ENCODE assay signal across 8 cellular contexts in the genomic region with DNA sequence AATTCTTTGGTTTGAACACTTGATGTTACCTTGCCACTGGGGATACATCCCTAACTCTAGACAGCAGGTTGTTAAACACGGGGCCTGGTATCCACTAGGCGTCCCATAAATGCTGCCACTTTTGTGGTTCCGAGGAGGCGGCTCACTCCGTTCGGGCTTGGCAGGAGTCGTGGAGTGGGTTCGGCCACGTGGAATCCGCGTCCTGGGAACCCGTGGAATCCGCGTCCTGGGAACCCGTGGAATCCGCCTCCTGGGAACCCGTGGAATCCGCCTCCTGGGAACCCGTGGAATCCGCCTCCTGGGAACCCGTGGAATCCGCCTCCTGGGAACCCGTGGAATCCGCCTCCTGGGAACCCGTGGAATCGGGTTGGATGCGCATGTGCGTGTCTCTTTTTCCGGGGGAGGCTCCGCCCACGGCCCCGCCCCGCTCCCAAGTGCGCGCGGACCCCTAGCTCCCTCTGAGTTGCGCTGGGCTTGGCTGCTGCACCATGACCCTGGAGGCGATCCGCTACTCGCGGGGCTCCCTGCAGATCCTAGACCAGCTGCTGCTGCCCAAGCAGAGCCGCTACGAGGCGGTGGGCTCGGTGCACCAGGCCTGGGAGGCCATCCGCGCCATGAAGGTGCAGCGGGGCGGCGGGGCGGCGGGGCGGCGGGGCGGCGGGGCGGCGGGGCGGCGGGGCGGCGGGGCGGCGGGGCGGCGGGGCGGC. TPM values are rescaled to one million over a fixed set of nuclear protein-coding genes. Genes with fewer than 3 reads are reported as not detected.
DNase-seq lines count a peak whose midpoint lies in the region; TF ChIP-seq lines count a peak whose summit lies in the region.

A gene (plus strand): TSS at position 422 of the 707 bp plus-strand sequence. CDS start 67 bp downstream, at position 489.

- H3K9me2 ChIP-seq in SK-N-SH: no peaks in the 10 kb centered on the region

- WGBS in SK-N-SH (ENCODE audit: low lambda C conversion rate): 12% methylated on average over 6 of the region's 67 CpGs
- 21 to 42% methylated on average over 11 to 22 of the region's 67 CpGs for WGBS in tibial nerve, 2 donors

- POLR2A ChIA-PET in SK-N-SH (lab: Yijun Ruan, JAX): interaction anchor here (0.6 to 1.6 kb wide), 7 partner anchors 10 to 316 kb away, joined by 3 to 23 read pairs (median 4); a partner anchor contains a TSS

- no peak for TF ChIP-seq CTCF in LNCaP clone FGC (IDR thresholded peaks at IDR 0.05; ENCODE audit: control insufficient read depth, extremely low read depth, insufficient read depth)
- no peak; the same call in 1 of the 2 replicates for TF ChIP-seq CTCF in SK-N-SH (IDR thresholded peaks at IDR 0.05)
- TF ChIP-seq CTCF in glutamatergic neuron (IDR thresholded peaks at IDR 0.05; ENCODE audit: partially characterized antibody, unreplicated experiment): no peak
- no peak for TF ChIP-seq CTCF in osteoblast (IDR thresholded peaks at IDR 0.05; ENCODE audit: extremely low read depth, low read depth, low read length)
- no peak for TF ChIP-seq CTCF in tibial nerve (IDR thresholded peaks at IDR 0.05)

- CTCF ChIA-PET in SK-N-SH (lab: Yijun Ruan, JAX): interaction anchor here (2.6 kb wide), 1 partner anchor 98 kb away, joined by 11 read pairs; no protein-coding TSS in a partner anchor

- no peaks in the 10 kb centered on the region for H3K27me3 Mint-ChIP-seq in activated naive CD8-positive, alpha-beta T cell
- H3K27me3 Mint-ChIP-seq in glutamatergic neuron (ENCODE audit: unreplicated experiment): peaks cover 7% of the 10 kb centered on the region

- H3K27ac Mint-ChIP-seq in activated naive CD8-positive, alpha-beta T cell: peak within 1 kb of the TSS; percentile 66
- H3K27ac Mint-ChIP-seq in glutamatergic neuron (ENCODE audit: unreplicated experiment): peak within 1 kb of the TSS; percentile 70

- H3K27me3 ChIP-seq in SK-N-SH (ENCODE audit: insufficient read depth) (no peaks in the 10 kb centered on the region), osteoblast (ENCODE audit: insufficient read depth, low read length) (no peaks in the 10 kb centered on the region), tibial nerve (no peaks in the 10 kb centered on the region)

- H4K20me1 ChIP-seq in SK-N-SH (ENCODE audit: insufficient read depth): no peaks in the 10 kb centered on the region
- H4K20me1 ChIP-seq in osteoblast (ENCODE audit: insufficient read depth, low read length): peaks cover 12% of the 10 kb centered on the region

- H3K4me2 ChIP-seq in SK-N-SH (peak within 1 kb of the TSS; percentile 71), osteoblast (ENCODE audit: insufficient read depth, low read length) (peak within 1 kb of the TSS; percentile 88)

- H2AFZ ChIP-seq in SK-N-SH (ENCODE audit: low read depth): peak within 1 kb of the TSS; percentile 56; the same call in 1 of the 2 replicates
- peak within 1 kb of the TSS; percentile 59 for H2AFZ ChIP-seq in osteoblast (ENCODE audit: low read length)

- DNase-seq in NCI-H187 (lab: John Stamatoyannopoulos, UW): peak; percentile 1 to 46
- no peak for DNase-seq in NCI-H187 treated with DMSO at 0.1 percent for 48 hours (lab: John Stamatoyannopoulos, UW)
- DNase-seq in LNCaP clone FGC (ENCODE audit: low read depth): no peak
- peak; percentile 97 for DNase-seq in SK-N-SH
- DNase-seq in glutamatergic neuron: peak; percentile 81
- DNase-seq in osteoblast (ENCODE audit: insufficient read length, low spot score, missing footprints): peak; percentile 99
- peak; percentile 60 to 64 for DNase-seq in tibial nerve (ENCODE audit: low spot score in 2 of 2)

- peak within 1 kb of the TSS; percentile 68 for H3K4me3 ChIP-seq in LNCaP clone FGC (ENCODE audit: low read depth, low read length)
- H3K4me3 ChIP-seq in SK-N-SH (ENCODE audit: low read depth in 2 of 2, low read length in 1 of 2): peak within 1 kb of the TSS; percentile 63 to 69
- H3K4me3 ChIP-seq in osteoblast (ENCODE audit: insufficient read depth, low read length): peak within 1 kb of the TSS; percentile 85
- H3K4me3 ChIP-seq in tibial nerve: peak within 1 kb of the TSS; percentile 60 to 90 (median 75)

- no peaks in the 10 kb centered on the region for H3K9me3 ChIP-seq in SK-N-SH
- no peaks in the 10 kb centered on the region for H3K9me3 ChIP-seq in osteoblast (ENCODE audit: low read depth, low read length)
- no peaks in the 10 kb centered on the region for H3K9me3 ChIP-seq in tibial nerve

- H3K79me2 ChIP-seq in SK-N-SH (ENCODE audit: insufficient read depth): peaks cover 36% of the 10 kb centered on the region; the same call in 1 of the 2 replicates
- peaks cover 30% of the 10 kb centered on the region for H3K79me2 ChIP-seq in osteoblast (ENCODE audit: insufficient read depth, low read length)

- H3K36me3 ChIP-seq in SK-N-SH (replicated peaks in 1 of 2; ENCODE audit: control insufficient read depth in 1 of 2, insufficient read depth in 2 of 2, low read length in 1 of 2): peaks cover 14 to 17% of the 10 kb centered on the region in 2 experiments
- H3K36me3 ChIP-seq in osteoblast (ENCODE audit: insufficient read depth, low read length): peaks cover 41% of the 10 kb centered on the region
- peaks cover 5 to 63% (median 30%) of the 10 kb centered on the region in 3 donors for H3K36me3 ChIP-seq in tibial nerve

- H3K9me3 Mint-ChIP-seq in activated naive CD8-positive, alpha-beta T cell (ENCODE audit: low read depth): no peaks in the 10 kb centered on the region
- H3K9me3 Mint-ChIP-seq in glutamatergic neuron (ENCODE audit: unreplicated experiment): peaks cover 2% of the 10 kb centered on the region

- TF ChIP-seq EP300 in SK-N-SH (IDR thresholded peaks at IDR 0.05; ENCODE audit: borderline replicate concordance in 1 of 2, low read depth in 1 of 2, low read length in 1 of 2) (no peak), tibial nerve (IDR thresholded peaks at IDR 0.05) (peak in 1 of 2 donors; percentile 70)

- peak within 1 kb of the TSS; percentile 66 for H3K9ac ChIP-seq in SK-N-SH

- peak within 1 kb of the TSS; percentile 90 for H3K4me3 Mint-ChIP-seq in activated naive CD8-positive, alpha-beta T cell
- peak within 1 kb of the TSS; percentile 92 for H3K4me3 Mint-ChIP-seq in glutamatergic neuron (ENCODE audit: unreplicated experiment)

- H3K36me3 Mint-ChIP-seq in activated naive CD8-positive, alpha-beta T cell: no peaks in the 10 kb centered on the region
- peaks cover 5% of the 10 kb centered on the region for H3K36me3 Mint-ChIP-seq in glutamatergic neuron (ENCODE audit: unreplicated experiment)

- H3F3A ChIP-seq in SK-N-SH (replicated peaks; ENCODE audit: insufficient read depth): no peaks in the 10 kb centered on the region

- H3K4me1 ChIP-seq in SK-N-SH (ENCODE audit: control insufficient read depth in 1 of 2, insufficient read depth in 2 of 2, low read depth in 1 of 2, low read length in 1 of 2) (peaks cover 5 to 11% of the 10 kb centered on the region in 2 experiments; a peak in 2 of 4 replicates), osteoblast (ENCODE audit: insufficient read depth, low read length) (peaks cover 9% of the 10 kb centered on the region), tibial nerve (peaks cover 0 to 24% (median 9%) of the 10 kb centered on the region in 4 donors)

- H3K27ac ChIP-seq in SK-N-SH (ENCODE audit: low read depth in 2 of 2, low read length in 1 of 2) (peak within 1 kb of the TSS; percentile 42 to 66; a peak in 2 of 4 replicates), osteoblast (ENCODE audit: low read depth, low read length) (peak within 1 kb of the TSS; percentile 78), tibial nerve (peak within 1 kb of the TSS; percentile 45 to 87 (median 80))

- no peak for TF ChIP-seq RAD21 in SK-N-SH (IDR thresholded peaks at IDR 0.05; ENCODE audit: low read length)

- peaks cover 9% of the 10 kb centered on the region for H3K4me1 Mint-ChIP-seq in activated naive CD8-positive, alpha-beta T cell (ENCODE audit: low read depth)
- peaks cover 5% of the 10 kb centered on the region for H3K4me1 Mint-ChIP-seq in glutamatergic neuron (ENCODE audit: low read depth, unreplicated experiment)

- TF ChIP-seq POLR2A in tibial nerve (IDR thresholded peaks at IDR 0.05): no peak

TF ChIP-seq in SK-N-SH, 30 proteins besides CTCF, POLR2A, EP300 and RAD21 (continues in another document):
- TF ChIP-seq SIN3A (IDR thresholded peaks at IDR 0.05; ENCODE audit: borderline replicate concordance, low read depth, low read length) (0 out of 2 replicates have a peak, but pooled peaks have one; percentile 22), GABPA (IDR thresholded peaks at IDR 0.05; ENCODE audit: low read depth) (no peak), POLR2AphosphoS5 (IDR thresholded peaks at IDR 0.05; ENCODE audit: low read depth, low read length) (peak; percentile 84), CHD2 (IDR thresholded peaks at IDR 0.05; ENCODE audit: low read length, partially characterized antibody) (no peak), RFX5 (IDR thresholded peaks at IDR 0.05; ENCODE audit: low read length) (no peak), GATA2 (CRISPR knock-in tag; IDR thresholded peaks at IDR 0.05) (no peak)
- TF ChIP-seq, protein P1, sequence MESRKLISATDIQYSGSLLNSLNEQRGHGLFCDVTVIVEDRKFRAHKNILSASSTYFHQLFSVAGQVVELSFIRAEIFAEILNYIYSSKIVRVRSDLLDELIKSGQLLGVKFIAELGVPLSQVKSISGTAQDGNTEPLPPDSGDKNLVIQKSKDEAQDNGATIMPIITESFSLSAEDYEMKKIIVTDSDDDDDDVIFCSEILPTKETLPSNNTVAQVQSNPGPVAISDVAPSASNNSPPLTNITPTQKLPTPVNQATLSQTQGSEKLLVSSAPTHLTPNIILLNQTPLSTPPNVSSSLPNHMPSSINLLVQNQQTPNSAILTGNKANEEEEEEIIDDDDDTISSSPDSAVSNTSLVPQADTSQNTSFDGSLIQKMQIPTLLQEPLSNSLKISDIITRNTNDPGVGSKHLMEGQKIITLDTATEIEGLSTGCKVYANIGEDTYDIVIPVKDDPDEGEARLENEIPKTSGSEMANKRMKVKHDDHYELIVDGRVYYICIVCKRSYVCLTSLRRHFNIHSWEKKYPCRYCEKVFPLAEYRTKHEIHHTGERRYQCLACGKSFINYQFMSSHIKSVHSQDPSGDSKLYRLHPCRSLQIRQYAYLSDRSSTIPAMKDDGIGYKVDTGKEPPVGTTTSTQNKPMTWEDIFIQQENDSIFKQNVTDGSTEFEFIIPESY (IDR thresholded peaks at IDR 0.05; ENCODE audit: borderline replicate concordance, low read depth): no peak
- TF ChIP-seq, protein P2, sequence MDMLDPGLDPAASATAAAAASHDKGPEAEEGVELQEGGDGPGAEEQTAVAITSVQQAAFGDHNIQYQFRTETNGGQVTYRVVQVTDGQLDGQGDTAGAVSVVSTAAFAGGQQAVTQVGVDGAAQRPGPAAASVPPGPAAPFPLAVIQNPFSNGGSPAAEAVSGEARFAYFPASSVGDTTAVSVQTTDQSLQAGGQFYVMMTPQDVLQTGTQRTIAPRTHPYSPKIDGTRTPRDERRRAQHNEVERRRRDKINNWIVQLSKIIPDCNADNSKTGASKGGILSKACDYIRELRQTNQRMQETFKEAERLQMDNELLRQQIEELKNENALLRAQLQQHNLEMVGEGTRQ (IDR thresholded peaks at IDR 0.05; ENCODE audit: borderline replicate concordance, low read depth, low read length): no peak

RNA-seq across cellular contexts. Expression of the gene that starts here (rescaled TPM):
- polyA plus RNA-seq in SK-N-SH (2012; rRNA removed): 49.6 and 56.8 TPM in 2 replicates
- 12.2 and 17.6 TPM in 2 replicates for polyA plus RNA-seq in SK-N-SH (2012; cell fraction: cytosol; rRNA removed)
- polyA plus RNA-seq in SK-N-SH (2012; cell fraction: nucleus; rRNA removed): 308 and 479 TPM in 2 replicates
- total RNA-seq in glutamatergic neuron (ENCODE audit: unreplicated experiment) (21.9 TPM), osteoblast (33.7 and 35.4 TPM in 2 replicates), tibial nerve (100 to 1,000 TPM in 2 of 4 donors, 10 to 100 TPM in 2; 52.4 to 167 (median 94.4) TPM)

Comparison
In these comparisons a context has a peak if more than half of its experiments do, and no peak if none do; other contexts are left out.
1. DNase-seq: peak in NCI-H187 (2 of 2), SK-N-SH (single experiment), glutamatergic neuron (single experiment), osteoblast (single experiment) and tibial nerve (2 of 2); none in NCI-H187 treated with DMSO at 0.1 percent for 48 hours (single experiment) and LNCaP clone FGC (single experiment).
2. Peak in every context shown above with its lines, with median percentiles within 50 percentile points of each other: H3K4me3 ChIP-seq and H3K27ac ChIP-seq.